14 cellular contexts compared by ENCODE assay signal in the genomic region with DNA sequence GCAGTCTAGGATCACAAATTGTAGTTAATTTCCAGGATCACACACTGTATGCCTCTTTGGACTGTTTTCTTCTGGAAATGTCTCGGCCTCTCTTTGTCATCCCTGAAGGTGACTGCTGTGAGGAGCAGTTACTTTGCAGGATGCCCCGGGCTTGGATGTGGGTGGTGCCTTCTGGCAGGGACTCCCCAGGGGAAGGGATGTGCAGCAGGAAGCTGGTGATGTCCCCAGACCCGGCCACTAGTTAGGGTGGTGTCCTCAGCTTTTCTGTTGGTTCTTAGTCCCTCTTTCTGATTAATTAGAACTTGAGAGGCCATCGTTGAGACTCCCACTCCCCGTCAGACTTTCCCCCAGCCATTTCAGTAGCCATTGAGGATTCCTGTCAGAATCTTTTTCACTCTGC.
"Had no signal": no experiment of that assay in that cellular context is flagged by ENCODE, and none has a peak within 500 bp of the region (broad histone marks: within the 10 kb centered on the region; RNA-seq: fewer than 3 reads in every experiment).

No MANE protein-coding gene starts in this region.

- H3K4me3 ChIP-seq: breast epithelium, dorsolateral prefrontal cortex, psoas muscle, thyroid gland, upper lobe of left lung had no signal

- H3K4me1 ChIP-seq: breast epithelium, thyroid gland had no signal

- ATAC-seq: activated CD4-positive, alpha-beta T cell treated with anti-CD3 and anti-CD28 coated beads for 36 hours; left colon had no signal

- H3K27me3 ChIP-seq: thyroid gland, upper lobe of left lung had no signal

- H3K27ac ChIP-seq: breast epithelium, dorsolateral prefrontal cortex, parathyroid adenoma, psoas muscle, thyroid gland, upper lobe of left lung had no signal

- H3K9me3 ChIP-seq: psoas muscle, thyroid gland had no signal

- FAIRE-seq: colon, kidney had no signal

- DNase-seq: activated B cell treated with CpG ODN at 0.5 μM for 24 hours, foreskin melanocyte, kidney, mammary epithelial cell, psoas muscle, T-helper 1 cell, thyroid gland had no signal

- H3K36me3 ChIP-seq: breast epithelium, thyroid gland, upper lobe of left lung had no signal
